1 cellular context compared by ENCODE assay signal in the genomic region with DNA sequence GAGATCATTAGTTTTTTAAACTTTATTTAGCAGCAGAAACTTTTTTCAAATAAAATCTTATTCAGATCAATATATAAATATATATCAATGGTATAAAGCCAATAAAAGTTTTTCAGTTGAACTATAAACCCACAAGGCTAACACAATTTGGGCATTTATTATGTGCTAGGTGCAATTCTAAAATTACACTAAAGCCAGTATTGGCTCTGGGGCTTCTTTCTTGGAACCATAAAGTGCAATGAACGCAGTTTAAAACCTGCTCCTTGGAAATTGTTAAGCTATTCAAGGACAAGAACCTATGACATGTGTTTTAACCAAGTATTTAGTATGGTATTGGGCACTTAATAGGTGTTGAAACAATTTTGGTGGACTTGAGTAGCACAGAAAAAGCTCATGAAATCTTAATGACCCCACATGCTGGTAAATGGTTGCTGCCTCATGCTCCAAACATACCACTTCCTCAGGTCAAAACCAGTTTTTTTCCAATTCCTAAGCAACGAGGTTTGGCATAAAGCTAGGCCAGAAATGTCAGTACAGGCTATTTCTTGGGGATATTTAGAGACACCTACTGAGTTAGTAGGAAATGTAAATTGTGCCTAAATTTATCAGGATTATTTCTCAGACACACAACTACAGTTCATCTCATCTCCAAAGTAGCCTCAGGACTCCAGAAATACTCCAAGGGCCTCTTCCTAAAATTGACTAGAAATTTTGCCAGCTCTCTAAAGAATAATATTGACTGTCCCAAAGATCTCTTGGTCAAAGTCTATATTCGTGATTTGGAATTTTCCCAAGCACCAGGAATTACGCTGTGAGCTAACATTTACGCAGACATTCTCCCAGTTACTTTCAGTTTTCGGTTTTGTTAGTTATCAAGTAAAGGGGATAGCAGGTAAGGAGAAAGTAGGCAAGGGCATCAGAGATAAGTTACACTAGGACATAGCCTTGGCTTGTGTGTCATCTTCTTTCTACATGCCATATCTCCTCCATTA.
TF ChIP-seq lines count a peak whose summit lies in the region.

No MANE protein-coding gene starts in this region.

TF ChIP-seq in liver, 16 proteins besides CTCF, POLR2A, EP300 and RAD21:
- TF ChIP-seq REST (IDR thresholded peaks at IDR 0.05): peak; percentile 88
- TF ChIP-seq NR2F2 (IDR thresholded peaks at IDR 0.05): no peak
- peak; percentile 52 for TF ChIP-seq ATF3 (IDR thresholded peaks at IDR 0.05)
- TF ChIP-seq FOXA2 (IDR thresholded peaks at IDR 0.05): peak; percentile 71
- TF ChIP-seq EGR1 (IDR thresholded peaks at IDR 0.05; ENCODE audit: low read depth in 2 of 2): no peak
- TF ChIP-seq JUND (IDR thresholded peaks at IDR 0.05): peak in 1 of 2 donors; percentile 90
- TF ChIP-seq HNF4G (IDR thresholded peaks at IDR 0.05): peak; percentile 79
- peak; percentile 48 for TF ChIP-seq FOXA1 (IDR thresholded peaks at IDR 0.05)
- TF ChIP-seq MAX (IDR thresholded peaks at IDR 0.05): peak; percentile 22
- TF ChIP-seq, protein P1, sequence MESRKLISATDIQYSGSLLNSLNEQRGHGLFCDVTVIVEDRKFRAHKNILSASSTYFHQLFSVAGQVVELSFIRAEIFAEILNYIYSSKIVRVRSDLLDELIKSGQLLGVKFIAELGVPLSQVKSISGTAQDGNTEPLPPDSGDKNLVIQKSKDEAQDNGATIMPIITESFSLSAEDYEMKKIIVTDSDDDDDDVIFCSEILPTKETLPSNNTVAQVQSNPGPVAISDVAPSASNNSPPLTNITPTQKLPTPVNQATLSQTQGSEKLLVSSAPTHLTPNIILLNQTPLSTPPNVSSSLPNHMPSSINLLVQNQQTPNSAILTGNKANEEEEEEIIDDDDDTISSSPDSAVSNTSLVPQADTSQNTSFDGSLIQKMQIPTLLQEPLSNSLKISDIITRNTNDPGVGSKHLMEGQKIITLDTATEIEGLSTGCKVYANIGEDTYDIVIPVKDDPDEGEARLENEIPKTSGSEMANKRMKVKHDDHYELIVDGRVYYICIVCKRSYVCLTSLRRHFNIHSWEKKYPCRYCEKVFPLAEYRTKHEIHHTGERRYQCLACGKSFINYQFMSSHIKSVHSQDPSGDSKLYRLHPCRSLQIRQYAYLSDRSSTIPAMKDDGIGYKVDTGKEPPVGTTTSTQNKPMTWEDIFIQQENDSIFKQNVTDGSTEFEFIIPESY (IDR thresholded peaks at IDR 0.05): peak; percentile 69
- TF ChIP-seq GABPA (IDR thresholded peaks at IDR 0.05 in 1 of 2, conservative IDR thresholded peaks at IDR 0.05 in 1 of 2): no peak
- peak; percentile 65 to 83 for TF ChIP-seq RXRA (IDR thresholded peaks at IDR 0.05)
- TF ChIP-seq TAF1 (conservative IDR thresholded peaks at IDR 0.05): no peak
- peak; percentile 60 for TF ChIP-seq YY1 (IDR thresholded peaks at IDR 0.05)
- TF ChIP-seq HNF4A (conservative IDR thresholded peaks at IDR 0.05): peak; percentile 96 to 98
- peak; percentile 84 for TF ChIP-seq SP1 (IDR thresholded peaks at IDR 0.05)
TF ChIP-seq in liver: peak in this region for 12.
